In genomic region chr5:14665110-14665822, GRCh38 we compare ENCODE assay signal across 8 cellular contexts.
DNase-seq lines count a peak whose midpoint lies in the region; ATAC-seq, FAIRE-seq and TF ChIP-seq lines count a peak whose summit lies in the region.

No MANE protein-coding gene starts in this region.

- no peak overlapping the region for H3K4me3 ChIP-seq in KMS-11 (IDR thresholded peaks at IDR 0.05; ENCODE audit: insufficient read depth, low read depth, low read length)
- H3K4me3 ChIP-seq in epithelial cell of esophagus (ENCODE audit: low read length) = peak overlapping the region; percentile 81
- peak overlapping the region; percentile 67 to 80 for H3K4me3 ChIP-seq in muscle layer of colon (ENCODE audit: low read depth in 1 of 2, low read length in 2 of 2)

- H3K27me3 ChIP-seq in KMS-11 (ENCODE audit: insufficient read depth, low read depth) (no peaks in the 10 kb centered on the region), muscle layer of colon (ENCODE audit: control insufficient read depth in 1 of 2, insufficient read depth in 2 of 2, low read length in 2 of 2) (no peaks in the 10 kb centered on the region)

- H3K79me2 ChIP-seq in KMS-11 (ENCODE audit: insufficient read depth, low read depth) = peaks cover 54% of the 10 kb centered on the region

- peaks cover 57% of the 10 kb centered on the region for H3K4me1 ChIP-seq in KMS-11 (ENCODE audit: low read depth, poor library complexity, severe bottlenecking)
- H3K4me1 ChIP-seq in muscle layer of colon (ENCODE audit: insufficient read depth, low read length) = peaks cover 39% of the 10 kb centered on the region

- H4K20me1 ChIP-seq in KMS-11 (ENCODE audit: insufficient read depth) = peaks cover 5% of the 10 kb centered on the region; the same call in 1 of the 2 replicates

- peak overlapping the region; percentile 71 for H3K9ac ChIP-seq in KMS-11
- H3K9ac ChIP-seq in muscle layer of colon (ENCODE audit: low read length) = peak overlapping the region; percentile 49

- peak overlapping the region; percentile 100 for H3K4me2 ChIP-seq in KMS-11

- H3K9me3 ChIP-seq in muscle layer of colon (ENCODE audit: low read length) = no peaks in the 10 kb centered on the region

- DNase-seq in NK-92 treated with Interleukin-12 subunit alpha and Interleukin-12 subunit beta, amount 100 ng/mL, for 24 hours (lab: John Stamatoyannopoulos, UW) = peak; percentile 33
- DNase-seq in NK-92 (lab: John Stamatoyannopoulos, UW; ENCODE audit: unreplicated experiment) = no peak
- peak; percentile 39 for DNase-seq in UCSD-AML1 (lab: John Stamatoyannopoulos, UW; ENCODE audit: unreplicated experiment)
- DNase-seq in epithelial cell of esophagus (ENCODE audit: low read depth) = peak; percentile 22
- peak; percentile 58 for DNase-seq in urothelium cell line (ENCODE audit: low spot score)

- no peak for FAIRE-seq in urothelium cell line (lab: Jason Lieb, UNC)

- peak overlapping the region; percentile 94 for H2AFZ ChIP-seq in KMS-11 (ENCODE audit: low read depth)

- no peak; the same call in 1 of the 2 replicates for TF ChIP-seq CTCF in KMS-11 (conservative IDR thresholded peaks at IDR 0.05; ENCODE audit: low read depth, low read length)
- TF ChIP-seq CTCF in epithelial cell of esophagus (IDR thresholded peaks at IDR 0.05; ENCODE audit: insufficient read depth, low read depth, low read length, missing control alignments) = no peak

- ATAC-seq in HG03175 (IDR thresholded peaks at IDR 0.05; ENCODE audit: unreplicated experiment) = no peak

- no peaks in the 10 kb centered on the region for H3K36me3 ChIP-seq in KMS-11 (ENCODE audit: insufficient read depth)
- H3K36me3 ChIP-seq in muscle layer of colon (ENCODE audit: insufficient read depth, low read length) = peaks cover 6% of the 10 kb centered on the region

- H3K27ac ChIP-seq in KMS-11 (peak overlapping the region; percentile 17; the same call in 1 of the 2 replicates), muscle layer of colon (ENCODE audit: low read depth, low read length) (peak overlapping the region; percentile 94)
